ENCODE assay signal across 17 cellular contexts in genomic region chr2:235001237-235002133, GRCh38. TPM values are rescaled to one million over a fixed set of nuclear protein-coding genes. Genes with fewer than 3 reads are reported as not detected.
DNase-seq lines count a peak whose midpoint lies in the region; ATAC-seq, FAIRE-seq and TF ChIP-seq lines count a peak whose summit lies in the region.
"Had no signal": no experiment of that assay in that cellular context is flagged by ENCODE, and none has a peak within 500 bp of the region (broad histone marks: within the 10 kb centered on the region; RNA-seq: fewer than 3 reads in every experiment).

No MANE protein-coding gene starts in this region.

- peak overlapping the region; percentile 31 for H3K4me3 Mint-ChIP-seq in progenitor cell of endocrine pancreas (ENCODE audit: low read depth)
- H3K4me3 Mint-ChIP-seq: activated CD4-positive, alpha-beta memory T cell treated with anti-CD3 and anti-CD28 coated beads, Interleukin-2, amount 10 ng/mL, durations not matched to agents 7 days and 5 days; activated T-cell treated with anti-CD3 and anti-CD28 coated beads, Interleukin-2, amount 50 U/mL, for 72 hours; effector memory CD8-positive, alpha-beta T cell had no signal

- H3K4me1 ChIP-seq in SJSA1 (replicated peaks) (peaks cover 68% of the 10 kb centered on the region), kidney (ENCODE audit: control insufficient read depth in 1 of 2, insufficient read depth in 1 of 2, low read depth in 1 of 2, low read length in 2 of 2) (peaks cover 8 to 20% of the 10 kb centered on the region in 2 donors)

- H3K27me3 ChIP-seq in SJSA1 (replicated peaks), result no peaks in the 10 kb centered on the region

- no peaks in the 10 kb centered on the region for H3K9me3 Mint-ChIP-seq in progenitor cell of endocrine pancreas (ENCODE audit: low read depth)
- H3K9me3 Mint-ChIP-seq: activated CD4-positive, alpha-beta memory T cell treated with anti-CD3 and anti-CD28 coated beads, Interleukin-2, amount 10 ng/mL, durations not matched to agents 7 days and 5 days; activated T-cell treated with anti-CD3 and anti-CD28 coated beads, Interleukin-2, amount 50 U/mL, for 72 hours; effector memory CD8-positive, alpha-beta T cell had no signal

- intact Hi-C loops in kidney (cut with DNase I), result no loop called here

- H3K9me3 ChIP-seq in SJSA1 (replicated peaks) (no peaks in the 10 kb centered on the region), kidney (ENCODE audit: control insufficient read depth in 1 of 2, low read length in 2 of 2) (no peaks in the 10 kb centered on the region)

- H3K4me3 ChIP-seq in SJSA1 (no peak overlapping the region), kidney (ENCODE audit: low read length in 2 of 2) (no peak overlapping the region)

- peaks cover 77% of the 10 kb centered on the region for H3K4me1 Mint-ChIP-seq in progenitor cell of endocrine pancreas (ENCODE audit: low read depth)
- H3K4me1 Mint-ChIP-seq: activated CD4-positive, alpha-beta memory T cell treated with anti-CD3 and anti-CD28 coated beads, Interleukin-2, amount 10 ng/mL, durations not matched to agents 7 days and 5 days had no signal

- H3K27ac ChIP-seq in SJSA1 (peak overlapping the region; percentile 18; the same call in 1 of the 2 replicates), kidney (ENCODE audit: low read depth in 2 of 2, low read length in 2 of 2) (no peak overlapping the region)
- H3K27ac ChIP-seq: VCaP had no signal

- no peak for ATAC-seq in GM21786 (IDR thresholded peaks at IDR 0.05; ENCODE audit: unreplicated experiment)
- ATAC-seq: activated T-cell treated with anti-CD3 and anti-CD28 coated beads, Interleukin-2, amount 50 U/mL, for 72 hours; effector memory CD8-positive, alpha-beta T cell; HCT116 had no signal

- no peak for FAIRE-seq in kidney (lab: Jason Lieb, UNC)

- H3K36me3 Mint-ChIP-seq in progenitor cell of endocrine pancreas (ENCODE audit: insufficient read depth), result peaks cover 12% of the 10 kb centered on the region

- TF ChIP-seq CTCF in kidney (IDR thresholded peaks at IDR 0.05; ENCODE audit: borderline replicate concordance, extremely low read depth, insufficient read depth) (no peak), progenitor cell of endocrine pancreas (IDR thresholded peaks at IDR 0.05; ENCODE audit: unreplicated experiment) (no peak)

- peak; percentile 57 for DNase-seq in CMK (ENCODE audit: low read depth)
- no peak for DNase-seq in SJSA1 (ENCODE audit: low read depth in 1 of 2, low spot score in 2 of 2)
- peak; percentile 39 for DNase-seq in kidney
- DNase-seq in progenitor cell of endocrine pancreas (ENCODE audit: low spot score, unreplicated experiment), result no peak
- no peak for DNase-seq in NCI-H524 (lab: John Stamatoyannopoulos, UW)
- no peak for DNase-seq in NCI-H2196 treated with DMSO at 0.1 percent for 48 hours (lab: John Stamatoyannopoulos, UW; ENCODE audit: unreplicated experiment)
- DNase-seq in NCI-H187 treated with DMSO at 0.1 percent for 48 hours (lab: John Stamatoyannopoulos, UW), result no peak
- DNase-seq: activated CD4-positive, alpha-beta memory T cell treated with anti-CD3 and anti-CD28 coated beads, Interleukin-2, amount 10 ng/mL, durations not matched to agents 7 days and 5 days; activated T-cell treated with anti-CD3 and anti-CD28 coated beads, Interleukin-2, amount 50 U/mL, for 72 hours; effector memory CD8-positive, alpha-beta T cell; NCI-H1694 treated with DMSO at 0.1 percent for 48 hours; NCI-H510A; stimulated activated CD4-positive, alpha-beta T cell treated with anti-CD3 and anti-CD28 coated beads, Interleukin-15, amount 100 ng/mL, for 24 hours; SW 1271 had no signal

- peak overlapping the region; percentile 92 for H3K27ac Mint-ChIP-seq in progenitor cell of endocrine pancreas
- H3K27ac Mint-ChIP-seq: activated CD4-positive, alpha-beta memory T cell treated with anti-CD3 and anti-CD28 coated beads, Interleukin-2, amount 10 ng/mL, durations not matched to agents 7 days and 5 days; activated T-cell treated with anti-CD3 and anti-CD28 coated beads, Interleukin-2, amount 50 U/mL, for 72 hours; effector memory CD8-positive, alpha-beta T cell had no signal

- no peaks in the 10 kb centered on the region for H3K27me3 Mint-ChIP-seq in progenitor cell of endocrine pancreas
- H3K27me3 Mint-ChIP-seq: activated CD4-positive, alpha-beta memory T cell treated with anti-CD3 and anti-CD28 coated beads, Interleukin-2, amount 10 ng/mL, durations not matched to agents 7 days and 5 days had no signal

- H3K9ac ChIP-seq in kidney (ENCODE audit: low read length in 2 of 2), result no peak overlapping the region

- H3K36me3 ChIP-seq in SJSA1 (peaks cover 94% of the 10 kb centered on the region), kidney (ENCODE audit: control insufficient read depth in 1 of 2, insufficient read depth in 2 of 2, low read length in 2 of 2) (peaks cover 0 to 3% of the 10 kb centered on the region in 2 donors)

RNA-seq across cellular contexts. Expression of gene SH3BP4, which starts 49.7 kb away (rescaled TPM):
- total RNA-seq in SJSA1 (2014; rRNA removed; shearing (Covaris generic)), result 78.6 and 117 TPM in 2 replicates
- total RNA-seq in kidney (52.9 TPM), progenitor cell of endocrine pancreas (45.7 and 49.0 TPM in 2 replicates)
- 20.0 TPM for polyA plus RNA-seq in kidney (ENCODE audit: insufficient read depth, low read depth, low replicate concordance)

Comparison
In these comparisons a context has a peak if more than half of its experiments do, and no peak if none do; other contexts are left out.
1. DNase-seq: peak in CMK (single experiment) and kidney (single experiment); none in SJSA1 (0 of 2), progenitor cell of endocrine pancreas (single experiment), NCI-H524 (0 of 2), NCI-H2196 treated with DMSO at 0.1 percent for 48 hours (single experiment) and NCI-H187 treated with DMSO at 0.1 percent for 48 hours (single experiment).